Comparison of ENCODE assay signal across 1 cellular context in genomic region chr1:31368611-31369107, GRCh38.
TF ChIP-seq lines count a peak whose summit lies in the region.

No MANE protein-coding gene starts in this region.

TF ChIP-seq in K562, 482 proteins besides CTCF, POLR2A, EP300 and RAD21 (continued from another document):
- TF ChIP-seq, protein P1, sequence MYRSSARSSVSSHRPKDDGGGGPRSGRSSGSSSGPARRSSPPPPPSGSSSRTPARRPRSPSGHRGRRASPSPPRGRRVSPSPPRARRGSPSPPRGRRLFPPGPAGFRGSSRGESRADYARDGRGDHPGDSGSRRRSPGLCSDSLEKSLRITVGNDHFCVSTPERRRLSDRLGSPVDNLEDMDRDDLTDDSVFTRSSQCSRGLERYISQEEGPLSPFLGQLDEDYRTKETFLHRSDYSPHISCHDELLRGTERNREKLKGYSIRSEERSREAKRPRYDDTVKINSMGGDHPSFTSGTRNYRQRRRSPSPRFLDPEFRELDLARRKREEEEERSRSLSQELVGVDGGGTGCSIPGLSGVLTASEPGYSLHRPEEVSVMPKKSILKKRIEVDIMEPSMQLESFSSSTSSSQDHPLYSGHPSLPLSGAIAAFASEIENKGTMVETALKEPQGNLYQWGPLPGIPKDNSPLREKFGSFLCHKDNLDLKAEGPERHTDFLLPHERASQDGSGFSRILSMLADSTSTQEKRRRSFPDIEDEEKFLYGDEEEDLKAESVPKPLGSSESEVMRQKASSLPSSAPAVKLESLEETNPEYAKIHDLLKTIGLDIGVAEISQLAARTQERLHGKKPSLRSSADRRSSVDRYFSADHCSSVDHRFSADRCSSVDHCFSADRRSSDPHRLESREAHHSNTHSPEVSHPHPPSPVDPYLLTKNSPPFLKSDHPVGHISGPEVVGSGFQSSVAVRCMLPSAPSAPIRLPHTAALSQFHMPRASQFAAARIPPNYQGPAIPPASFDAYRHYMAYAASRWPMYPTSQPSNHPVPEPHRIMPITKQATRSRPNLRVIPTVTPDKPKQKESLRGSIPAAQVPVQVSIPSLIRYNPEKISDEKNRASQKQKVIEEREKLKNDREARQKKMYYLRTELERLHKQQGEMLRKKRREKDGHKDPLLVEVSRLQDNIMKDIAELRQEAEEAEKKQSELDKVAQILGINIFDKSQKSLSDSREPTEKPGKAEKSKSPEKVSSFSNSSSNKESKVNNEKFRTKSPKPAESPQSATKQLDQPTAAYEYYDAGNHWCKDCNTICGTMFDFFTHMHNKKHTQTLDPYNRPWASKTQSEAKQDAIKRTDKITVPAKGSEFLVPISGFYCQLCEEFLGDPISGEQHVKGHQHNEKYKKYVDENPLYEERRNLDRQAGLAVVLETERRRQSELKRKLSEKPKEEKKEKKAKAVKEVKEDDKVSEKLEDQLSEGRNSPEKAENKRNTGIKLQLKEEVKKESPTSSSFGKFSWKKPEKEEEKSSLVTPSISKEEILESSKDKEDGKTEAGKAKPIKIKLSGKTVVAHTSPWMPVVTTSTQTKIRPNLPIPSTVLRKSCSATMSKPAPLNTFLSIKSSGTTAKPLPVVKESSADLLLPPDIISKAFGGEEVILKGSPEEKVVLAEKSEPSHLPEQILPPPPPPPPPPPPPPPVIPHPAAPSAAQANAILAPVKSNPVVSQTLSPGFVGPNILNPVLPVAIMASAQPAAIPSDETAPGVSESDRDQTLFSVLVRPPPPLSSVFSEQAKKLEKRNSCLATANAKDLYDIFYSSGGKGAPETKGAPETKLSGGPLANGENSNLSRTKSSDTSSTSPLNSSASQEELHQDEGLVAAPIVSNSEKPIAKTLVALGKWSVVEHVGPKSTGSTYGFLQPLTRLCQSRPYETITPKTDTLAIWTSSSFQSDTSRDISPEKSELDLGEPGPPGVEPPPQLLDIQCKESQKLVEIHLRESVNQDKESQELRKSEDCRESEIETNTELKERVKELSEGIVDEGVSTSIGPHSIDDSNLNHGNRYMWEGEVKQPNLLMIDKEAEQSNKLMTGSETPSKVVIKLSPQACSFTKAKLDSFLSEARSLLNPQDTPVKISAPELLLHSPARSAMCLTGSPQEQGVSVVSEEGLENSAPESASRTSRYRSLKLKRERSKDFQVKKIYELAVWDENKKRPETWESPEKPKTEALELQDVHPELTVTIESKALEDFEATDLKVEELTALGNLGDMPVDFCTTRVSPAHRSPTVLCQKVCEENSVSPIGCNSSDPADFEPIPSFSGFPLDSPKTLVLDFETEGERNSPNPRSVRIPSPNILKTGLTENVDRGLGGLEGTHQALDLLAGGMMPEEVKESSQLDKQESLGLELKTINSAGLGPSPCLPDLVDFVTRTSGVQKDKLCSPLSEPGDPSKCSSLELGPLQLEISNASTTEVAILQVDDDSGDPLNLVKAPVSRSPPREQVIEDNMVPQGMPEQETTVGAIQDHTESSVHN (IDR thresholded peaks at IDR 0.05; ENCODE audit: borderline replicate concordance in 1 of 2, low read depth in 1 of 2), result no peak
- TF ChIP-seq ATF4 (CRISPR knock-in tag; IDR thresholded peaks at IDR 0.05) (no peak), NUFIP1 (IDR thresholded peaks at IDR 0.05; ENCODE audit: partially characterized antibody) (no peak), XRCC5 (IDR thresholded peaks at IDR 0.05; ENCODE audit: low read depth, low read length) (no peak), CTBP1 (IDR thresholded peaks at IDR 0.05; ENCODE audit: borderline replicate concordance) (peak; percentile 6; the same call in 1 of the 2 replicates), ZNF699 (CRISPR knock-in tag; IDR thresholded peaks at IDR 0.05; ENCODE audit: insufficient replicate concordance) (no peak), HDAC2 (IDR thresholded peaks at IDR 0.05) (no peak), ZNF695 (CRISPR knock-in tag; IDR thresholded peaks at IDR 0.05) (no peak), NR2C2 (CRISPR knock-in tag; IDR thresholded peaks at IDR 0.05) (no peak), NR2C2 (tag; IDR thresholded peaks at IDR 0.05) (peak; percentile 81), KLF16 (IDR thresholded peaks at IDR 0.05) (no peak), ESRRA (IDR thresholded peaks at IDR 0.05; ENCODE audit: borderline replicate concordance, low read depth) (peak; percentile 86), TGIF2 (CRISPR knock-in tag; IDR thresholded peaks at IDR 0.05) (no peak)
- TF ChIP-seq, protein P2, sequence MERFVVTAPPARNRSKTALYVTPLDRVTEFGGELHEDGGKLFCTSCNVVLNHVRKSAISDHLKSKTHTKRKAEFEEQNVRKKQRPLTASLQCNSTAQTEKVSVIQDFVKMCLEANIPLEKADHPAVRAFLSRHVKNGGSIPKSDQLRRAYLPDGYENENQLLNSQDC (CRISPR knock-in tag; IDR thresholded peaks at IDR 0.05), result no peak
- TF ChIP-seq, protein P3, sequence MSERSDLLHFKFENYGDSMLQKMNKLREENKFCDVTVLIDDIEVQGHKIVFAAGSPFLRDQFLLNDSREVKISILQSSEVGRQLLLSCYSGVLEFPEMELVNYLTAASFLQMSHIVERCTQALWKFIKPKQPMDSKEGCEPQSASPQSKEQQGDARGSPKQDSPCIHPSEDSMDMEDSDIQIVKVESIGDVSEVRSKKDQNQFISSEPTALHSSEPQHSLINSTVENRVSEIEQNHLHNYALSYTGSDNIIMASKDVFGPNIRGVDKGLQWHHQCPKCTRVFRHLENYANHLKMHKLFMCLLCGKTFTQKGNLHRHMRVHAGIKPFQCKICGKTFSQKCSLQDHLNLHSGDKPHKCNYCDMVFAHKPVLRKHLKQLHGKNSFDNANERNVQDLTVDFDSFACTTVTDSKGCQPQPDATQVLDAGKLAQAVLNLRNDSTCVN (CRISPR knock-in tag; IDR thresholded peaks at IDR 0.05), result no peak
- TF ChIP-seq, protein P4, sequence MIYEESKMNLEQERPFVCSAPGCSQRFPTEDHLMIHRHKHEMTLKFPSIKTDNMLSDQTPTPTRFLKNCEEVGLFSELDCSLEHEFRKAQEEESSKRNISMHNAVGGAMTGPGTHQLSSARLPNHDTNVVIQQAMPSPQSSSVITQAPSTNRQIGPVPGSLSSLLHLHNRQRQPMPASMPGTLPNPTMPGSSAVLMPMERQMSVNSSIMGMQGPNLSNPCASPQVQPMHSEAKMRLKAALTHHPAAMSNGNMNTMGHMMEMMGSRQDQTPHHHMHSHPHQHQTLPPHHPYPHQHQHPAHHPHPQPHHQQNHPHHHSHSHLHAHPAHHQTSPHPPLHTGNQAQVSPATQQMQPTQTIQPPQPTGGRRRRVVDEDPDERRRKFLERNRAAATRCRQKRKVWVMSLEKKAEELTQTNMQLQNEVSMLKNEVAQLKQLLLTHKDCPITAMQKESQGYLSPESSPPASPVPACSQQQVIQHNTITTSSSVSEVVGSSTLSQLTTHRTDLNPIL (CRISPR knock-in tag; IDR thresholded peaks at IDR 0.05), result no peak
